34 cellular contexts compared by ENCODE assay signal in the genomic region with DNA sequence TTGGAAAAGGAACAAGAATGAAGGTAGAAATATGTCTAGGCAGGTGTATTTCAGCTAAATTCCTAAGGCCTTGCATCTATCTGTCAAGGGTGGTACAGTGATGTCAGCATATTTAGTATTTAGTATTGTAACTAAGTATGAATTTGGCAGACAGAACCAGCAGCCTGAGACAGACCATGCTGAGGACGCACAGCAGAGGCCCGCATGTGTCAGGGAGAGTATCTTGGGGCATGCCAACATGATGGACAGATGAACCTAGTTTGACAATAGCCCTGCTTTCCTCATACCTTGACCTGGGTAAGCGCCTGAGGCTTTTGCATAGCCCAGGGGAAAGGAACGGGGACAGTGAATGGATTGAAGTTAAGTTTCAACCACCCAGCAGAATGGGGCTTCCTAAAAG.
"Had no signal": no experiment of that assay in that cellular context is flagged by ENCODE, and none has a peak within 500 bp of the region (broad histone marks: within the 10 kb centered on the region; RNA-seq: fewer than 3 reads in every experiment).

No MANE protein-coding gene starts in this region.

- H3K27ac ChIP-seq: KMS-11 had no signal

- H3K36me3 ChIP-seq: MG63 had no signal

- DNase-seq: Kasumi-1, MG63, MM.1S, MV-4-11, NCI-H1048, NCI-H1092, NCI-H1092 treated with DMSO at 0.1 percent for 48 hours, NCI-H1105, NCI-H1105 treated with DMSO at 0.1 percent for 48 hours, NCI-H1417, NCI-H1417 treated with DMSO at 0.1 percent for 48 hours, NCI-H1436, NCI-H1436 treated with DMSO at 0.1 percent for 48 hours, NCI-H146, NCI-H1694, NCI-H1694 treated with DMSO at 0.1 percent for 48 hours, NCI-H187, NCI-H187 treated with DMSO at 0.1 percent for 48 hours, NCI-H1930, NCI-H2029, NCI-H2029 treated with DMSO at 0.1 percent for 48 hours, NCI-H2081, NCI-H2081 treated with DMSO at 0.1 percent for 48 hours, NCI-H2107, NCI-H2171, NCI-H2171 treated with DMSO at 0.1 percent for 48 hours, NCI-H2227 treated with DMSO at 0.1 percent for 48 hours, NCI-H226, NCI-H345, NCI-H446, NCI-H446 treated with DMSO at 0.1 percent for 48 hours, NCI-H510A, NCI-H510A treated with DMSO at 0.1 percent for 48 hours had no signal

- H3K27me3 ChIP-seq: MG63 had no signal

- H3K9me3 ChIP-seq: MG63 had no signal

- H3K9ac ChIP-seq: KMS-11 had no signal

- H3K4me3 ChIP-seq: MG63 had no signal

- H3K4me2 ChIP-seq: KMS-11 had no signal
